In genomic region chr1:11908139-11909021, GRCh38 we compare ENCODE assay signal across 8 cellular contexts. TPM values are rescaled to one million over a fixed set of nuclear protein-coding genes. Genes with fewer than 3 reads are reported as not detected.
DNase-seq lines count a peak whose midpoint lies in the region; ATAC-seq and TF ChIP-seq lines count a peak whose summit lies in the region.

No MANE protein-coding gene starts in this region.

- intact Hi-C loops in activated T-helper 2 cell treated with anti-CD3 and anti-CD28 coated beads, Interferon-gamma antibody, Interleukin-2, Interleukin-4, amounts not matched to agents 10 μg/mL and 5 μg/mL and 100 μg/mL, durations not matched to agents 14 hours and 24 hours and 36 hours (cut with micrococcal nuclease): loop anchor here (1.0 to 5.0 kb wide), 6 partner anchors 71 to 709 kb away; partner anchors contain the start of genes CLCN6, DHRS3, MFN2 and MTHFR
- intact Hi-C loops in natural killer cell (cut with micrococcal nuclease): loop anchor here (1.0 kb wide), 1 partner anchor 18 kb away; the partner anchor contains the start of gene KIAA2013

- H3K4me1 Mint-ChIP-seq in activated T-helper 2 cell treated with anti-CD3 and anti-CD28 coated beads, Interferon-gamma antibody, Interleukin-2, Interleukin-4, amounts not matched to agents 10 μg/mL and 5 μg/mL and 100 μg/mL, durations not matched to agents 14 hours and 24 hours and 36 hours (ENCODE audit: low read depth): peaks cover 23% of the 10 kb centered on the region
- peaks cover 35 to 36% of the 10 kb centered on the region in 2 donors for H3K4me1 Mint-ChIP-seq in natural killer cell
- peaks cover 26 to 29% of the 10 kb centered on the region in 2 donors for H3K4me1 Mint-ChIP-seq in stimulated activated naive B cell treated with anti-CD40 and anti-IgM and Interleukin-4, amounts not matched to agents 10 μg/mL and 1 μg/mL and 100 μg/mL, for 72 hours

- no peak for TF ChIP-seq CTCF in natural killer cell (IDR thresholded peaks at IDR 0.05)

- H3K27me3 Mint-ChIP-seq in activated T-helper 2 cell treated with anti-CD3 and anti-CD28 coated beads, Interferon-gamma antibody, Interleukin-2, Interleukin-4, amounts not matched to agents 10 μg/mL and 5 μg/mL and 100 μg/mL, durations not matched to agents 14 hours and 24 hours and 36 hours (ENCODE audit: low read depth): peaks cover 7% of the 10 kb centered on the region
- no peaks in the 10 kb centered on the region for H3K27me3 Mint-ChIP-seq in natural killer cell (ENCODE audit: low read depth in 2 of 2)
- H3K27me3 Mint-ChIP-seq in stimulated activated naive B cell treated with anti-CD40 and anti-IgM and Interleukin-4, amounts not matched to agents 10 μg/mL and 1 μg/mL and 100 μg/mL, for 72 hours: peaks cover 0 to 6% of the 10 kb centered on the region in 2 donors

- H3K27ac Mint-ChIP-seq in activated T-helper 2 cell treated with anti-CD3 and anti-CD28 coated beads, Interferon-gamma antibody, Interleukin-2, Interleukin-4, amounts not matched to agents 10 μg/mL and 5 μg/mL and 100 μg/mL, durations not matched to agents 14 hours and 24 hours and 36 hours: peak overlapping the region; percentile 98
- peak overlapping the region; percentile 99 to 100 for H3K27ac Mint-ChIP-seq in natural killer cell
- peak overlapping the region; percentile 100 for H3K27ac Mint-ChIP-seq in stimulated activated naive B cell treated with anti-CD40 and anti-IgM and Interleukin-4, amounts not matched to agents 10 μg/mL and 1 μg/mL and 100 μg/mL, for 72 hours

- peak overlapping the region; percentile 87 for H3K4me3 Mint-ChIP-seq in activated T-helper 2 cell treated with anti-CD3 and anti-CD28 coated beads, Interferon-gamma antibody, Interleukin-2, Interleukin-4, amounts not matched to agents 10 μg/mL and 5 μg/mL and 100 μg/mL, durations not matched to agents 14 hours and 24 hours and 36 hours (ENCODE audit: low read depth)
- peak overlapping the region; percentile 98 for H3K4me3 Mint-ChIP-seq in natural killer cell
- peak overlapping the region; percentile 85 to 92 for H3K4me3 Mint-ChIP-seq in stimulated activated naive B cell treated with anti-CD40 and anti-IgM and Interleukin-4, amounts not matched to agents 10 μg/mL and 1 μg/mL and 100 μg/mL, for 72 hours

- ATAC-seq in natural killer cell: peak; percentile 60 to 80 (median 68)
- peak; percentile 74 to 75 for ATAC-seq in stimulated activated naive B cell treated with anti-CD40 and anti-IgM and Interleukin-4, amounts not matched to agents 10 μg/mL and 1 μg/mL and 100 μg/mL, for 72 hours (replicated peaks)

- H3K36me3 Mint-ChIP-seq in activated T-helper 2 cell treated with anti-CD3 and anti-CD28 coated beads, Interferon-gamma antibody, Interleukin-2, Interleukin-4, amounts not matched to agents 10 μg/mL and 5 μg/mL and 100 μg/mL, durations not matched to agents 14 hours and 24 hours and 36 hours (ENCODE audit: low read depth): no peaks in the 10 kb centered on the region
- no peaks in the 10 kb centered on the region for H3K36me3 Mint-ChIP-seq in natural killer cell
- H3K36me3 Mint-ChIP-seq in stimulated activated naive B cell treated with anti-CD40 and anti-IgM and Interleukin-4, amounts not matched to agents 10 μg/mL and 1 μg/mL and 100 μg/mL, for 72 hours: peaks cover 9 to 16% of the 10 kb centered on the region in 2 donors

- peak; percentile 99 for DNase-seq in EH (ENCODE audit: low read depth)
- DNase-seq in GOT3 (lab: John Stamatoyannopoulos, UW): peak; percentile 95
- peak; percentile 98 for DNase-seq in LHCN-M2 (ENCODE audit: low read depth)
- DNase-seq in RKO (ENCODE audit: low spot score): peak; percentile 99
- DNase-seq in activated T-helper 2 cell treated with anti-CD3 and anti-CD28 coated beads, Interferon-gamma antibody, Interleukin-2, Interleukin-4, amounts not matched to agents 10 μg/mL and 5 μg/mL and 100 μg/mL, durations not matched to agents 14 hours and 24 hours and 36 hours (ENCODE audit: low spot score): peak; percentile 83
- peak; percentile 99 for DNase-seq in fibroblast of peridontal ligament (ENCODE audit: extremely low read depth)
- peak; percentile 76 for DNase-seq in natural killer cell
- DNase-seq in stimulated activated naive B cell treated with anti-CD40 and anti-IgM and Interleukin-4, amounts not matched to agents 10 μg/mL and 1 μg/mL and 100 μg/mL, for 72 hours: peak; percentile 93

- H3K9me3 Mint-ChIP-seq in activated T-helper 2 cell treated with anti-CD3 and anti-CD28 coated beads, Interferon-gamma antibody, Interleukin-2, Interleukin-4, amounts not matched to agents 10 μg/mL and 5 μg/mL and 100 μg/mL, durations not matched to agents 14 hours and 24 hours and 36 hours: no peaks in the 10 kb centered on the region
- H3K9me3 Mint-ChIP-seq in natural killer cell: no peaks in the 10 kb centered on the region
- H3K9me3 Mint-ChIP-seq in stimulated activated naive B cell treated with anti-CD40 and anti-IgM and Interleukin-4, amounts not matched to agents 10 μg/mL and 1 μg/mL and 100 μg/mL, for 72 hours: no peaks in the 10 kb centered on the region

RNA-seq across cellular contexts. Expression of gene KIAA2013, which starts 17.8 kb away (rescaled TPM):
- 118 and 131 TPM in 2 replicates for total RNA-seq in LHCN-M2 (2014; rRNA removed)
- polyA plus RNA-seq in LHCN-M2 (2012): 41.8 TPM
- total RNA-seq in activated T-helper 2 cell treated with anti-CD3 and anti-CD28 coated beads, Interferon-gamma antibody, Interleukin-2, Interleukin-4, amounts not matched to agents 10 μg/mL and 5 μg/mL and 100 μg/mL, durations not matched to agents 14 hours and 24 hours and 36 hours: 36.2 and 37.4 TPM in 2 replicates
- 10 to 100 TPM; 32.0 to 44.8 (median 40.4) TPM for total RNA-seq in natural killer cell

RNA-seq across cellular contexts. Expression of gene PLOD1, which starts 26.1 kb away (rescaled TPM):
- 355 and 458 TPM in 2 replicates for total RNA-seq in LHCN-M2 (2014; rRNA removed)
- 181 TPM for polyA plus RNA-seq in LHCN-M2 (2012)
- total RNA-seq in activated T-helper 2 cell treated with anti-CD3 and anti-CD28 coated beads, Interferon-gamma antibody, Interleukin-2, Interleukin-4, amounts not matched to agents 10 μg/mL and 5 μg/mL and 100 μg/mL, durations not matched to agents 14 hours and 24 hours and 36 hours: 39.4 and 44.0 TPM in 2 replicates
- 10 to 100 TPM; 69.8 to 80.5 (median 80.4) TPM for total RNA-seq in natural killer cell

RNA-seq across cellular contexts. Expression of gene NPPB, which starts 49.6 kb away (rescaled TPM):
- total RNA-seq in LHCN-M2 (2014; rRNA removed): not detected in 2 replicates
- not detected for polyA plus RNA-seq in LHCN-M2 (2012)
- not detected in 2 replicates for total RNA-seq in activated T-helper 2 cell treated with anti-CD3 and anti-CD28 coated beads, Interferon-gamma antibody, Interleukin-2, Interleukin-4, amounts not matched to agents 10 μg/mL and 5 μg/mL and 100 μg/mL, durations not matched to agents 14 hours and 24 hours and 36 hours
- total RNA-seq in natural killer cell: not detected

Comparison
In these comparisons a context has a peak if more than half of its experiments do, and no peak if none do; other contexts are left out.
1. Peak in every context shown above with its lines: DNase-seq and ATAC-seq.